Comparison of ENCODE assay signal across 8 cellular contexts in the genomic region with DNA sequence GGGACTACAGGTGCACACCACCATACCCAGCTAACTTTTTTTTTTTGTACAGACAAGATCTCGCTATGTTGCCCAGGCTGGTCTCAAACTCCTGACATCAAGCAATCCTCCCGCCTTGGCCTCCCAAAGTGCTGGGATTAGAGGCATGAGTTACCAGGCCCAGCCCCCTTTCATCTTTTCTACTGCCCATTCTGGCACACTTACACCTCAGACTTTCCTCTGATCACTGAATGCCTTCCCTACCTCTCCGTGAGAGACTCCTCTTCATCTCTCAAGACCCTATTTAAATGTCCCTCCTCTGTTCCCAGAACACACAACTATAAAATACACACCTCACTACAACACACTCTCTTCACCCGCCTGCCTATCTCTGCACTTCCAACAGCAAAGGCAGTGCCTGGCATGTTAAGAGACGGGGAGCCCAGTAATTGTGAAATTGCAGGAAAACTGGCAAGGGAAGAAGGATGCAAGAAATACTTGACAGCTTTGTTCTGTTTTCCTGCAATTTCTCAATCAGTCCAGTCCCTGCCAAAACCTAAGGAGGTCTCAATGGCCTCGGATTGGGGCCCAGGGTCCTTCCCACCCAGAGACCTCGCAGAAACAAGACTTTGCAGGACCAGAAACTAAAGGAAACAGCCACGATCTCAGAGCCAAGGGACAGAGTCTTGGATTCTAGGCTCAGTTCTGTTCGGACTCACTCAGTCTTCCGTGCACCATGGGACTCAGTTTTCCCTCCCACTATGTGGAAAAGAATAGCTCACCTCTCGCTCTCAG. TPM values are rescaled to one million over a fixed set of nuclear protein-coding genes. Genes with fewer than 3 reads are reported as not detected.
DNase-seq lines count a peak whose midpoint lies in the region; ATAC-seq, FAIRE-seq and TF ChIP-seq lines count a peak whose summit lies in the region.

No MANE protein-coding gene starts in this region.

- H3K9me3 ChIP-seq in A549 (no peaks in the 10 kb centered on the region), mucosa of stomach (ENCODE audit: control insufficient read depth, low read length) (no peaks in the 10 kb centered on the region)

- H3K9ac ChIP-seq in mucosa of stomach (ENCODE audit: low read length): peak overlapping the region; percentile 84

- WGBS in A549 (ENCODE audit: missing lambda C conversion rate): 38% methylated on average over 11 of the region's 11 CpGs

- DNase-seq in A549 (ENCODE audit: low read depth in 1 of 2, low spot score in 1 of 2) (no peak), HL-60 (ENCODE audit: low read depth in 1 of 2, low spot score in 1 of 2) (no peak), brain microvascular endothelial cell (no peak), HTR-8/SVneo (ENCODE audit: insufficient read length, low spot score) (no peak), erythroblast (lab: John Stamatoyannopoulos, UW) (no peak), NCI-H446 treated with DMSO at 0.1 percent for 48 hours (lab: John Stamatoyannopoulos, UW) (no peak)

- H3K36me3 ChIP-seq in brain microvascular endothelial cell (replicated peaks) (peaks cover 17% of the 10 kb centered on the region), mucosa of stomach (ENCODE audit: control insufficient read depth, insufficient read depth, low read length) (peaks cover 8% of the 10 kb centered on the region)

- H3K4me1 ChIP-seq in A549 (peaks cover 21% of the 10 kb centered on the region), mucosa of stomach (ENCODE audit: control insufficient read depth, insufficient read depth, low read length) (peaks cover 28% of the 10 kb centered on the region)

- H3K4me3 ChIP-seq in A549 (peak overlapping the region; percentile 92), HL-60 (replicated peaks; ENCODE audit: insufficient read depth, low read length) (peak overlapping the region; percentile 97), brain microvascular endothelial cell (ENCODE audit: low read depth, low read length) (peak overlapping the region; percentile 86), mucosa of stomach (ENCODE audit: low read length) (peak overlapping the region; percentile 75)

- TF ChIP-seq EP300 in A549 (IDR thresholded peaks at IDR 0.05): no peak

- in situ Hi-C loops in brain microvascular endothelial cell (cut with HindIII; ENCODE audit: low pct_ligation_motif_present, low sequenced_read_pairs): no loop called here

- ATAC-seq in A549: no peak
- no peak for ATAC-seq in HG02571 (IDR thresholded peaks at IDR 0.05; ENCODE audit: unreplicated experiment)

- CTCF ChIA-PET in A549 (lab: Yijun Ruan, JAX): interaction anchor here (0.8 to 5.9 kb wide), 12 partner anchors 9 to 218 kb away, joined by 3 to 59 read pairs (median 8); partner anchors contain the start of genes ABHD14A, ABHD14B, ACY1 and PCBP4

- no peak for TF ChIP-seq RAD21 in A549 (conservative IDR thresholded peaks at IDR 0.05 in 1 of 2, IDR thresholded peaks at IDR 0.05 in 1 of 2)

- H3K4me2 ChIP-seq in A549: peak overlapping the region; percentile 97

- no peak for FAIRE-seq in A549 (lab: Jason Lieb, UNC)
- no peak for FAIRE-seq in HTR-8/SVneo (lab: Jason Lieb, UNC)

- POLR2A ChIA-PET in A549 (lab: Yijun Ruan, JAX): interaction anchor here (0.7 to 2.8 kb wide), 3 partner anchors 19 to 55 kb away, joined by 3 to 28 read pairs (median 6); partner anchors contain the start of genes ABHD14A, ABHD14B and RPL29

- peak overlapping the region; percentile 83 to 96 for H3K27ac ChIP-seq in A549
- peak overlapping the region; percentile 57 for H3K27ac ChIP-seq in HL-60 (replicated peaks)
- H3K27ac ChIP-seq in brain microvascular endothelial cell: no peak overlapping the region

- no peaks in the 10 kb centered on the region for H3K27me3 ChIP-seq in HL-60 (ENCODE audit: insufficient read depth, poor library complexity, severe bottlenecking)
- no peaks in the 10 kb centered on the region for H3K27me3 ChIP-seq in brain microvascular endothelial cell (replicated peaks)
- no peaks in the 10 kb centered on the region for H3K27me3 ChIP-seq in mucosa of stomach (ENCODE audit: control insufficient read depth, insufficient read depth, low read length)

- TF ChIP-seq CTCF in A549 (IDR thresholded peaks at IDR 0.05): no peak
- no peak for TF ChIP-seq CTCF in HL-60 (IDR thresholded peaks at IDR 0.05; ENCODE audit: insufficient read depth, low read length)
- TF ChIP-seq CTCF in brain microvascular endothelial cell (IDR thresholded peaks at IDR 0.05; ENCODE audit: low read depth, low read length, missing control alignments): no peak

- TF ChIP-seq POLR2A in A549 (IDR thresholded peaks at IDR 0.05; ENCODE audit: low read length) (no peak), erythroblast (IDR thresholded peaks at IDR 0.05; ENCODE audit: low read length) (no peak)

TF ChIP-seq in A549, 52 proteins besides CTCF, POLR2A, EP300 and RAD21:
- TF ChIP-seq, protein P1, sequence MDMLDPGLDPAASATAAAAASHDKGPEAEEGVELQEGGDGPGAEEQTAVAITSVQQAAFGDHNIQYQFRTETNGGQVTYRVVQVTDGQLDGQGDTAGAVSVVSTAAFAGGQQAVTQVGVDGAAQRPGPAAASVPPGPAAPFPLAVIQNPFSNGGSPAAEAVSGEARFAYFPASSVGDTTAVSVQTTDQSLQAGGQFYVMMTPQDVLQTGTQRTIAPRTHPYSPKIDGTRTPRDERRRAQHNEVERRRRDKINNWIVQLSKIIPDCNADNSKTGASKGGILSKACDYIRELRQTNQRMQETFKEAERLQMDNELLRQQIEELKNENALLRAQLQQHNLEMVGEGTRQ (IDR thresholded peaks at IDR 0.05): no peak
- TF ChIP-seq HOXB13 (CRISPR knock-in tag; IDR thresholded peaks at IDR 0.05; ENCODE audit: low read depth): no peak
- TF ChIP-seq HDAC2 (IDR thresholded peaks at IDR 0.05): no peak

RNA-seq across cellular contexts. Expression of gene RRP9, which starts 0.9 kb away (rescaled TPM):
- polyA plus RNA-seq in A549 (2011; rRNA removed) (17.0 TPM in 2 replicates), A549 (2017; fragmentation: RNase III; extraction: RNeasy Plus Mini Kit Qiagen cat#74134 plus additional on column Dnase treatment) (31.3 to 35.1 TPM (median 34.3 TPM) in 3 replicates)
- 53.8 and 58.0 TPM in 2 replicates for polyA plus RNA-seq in A549 (2012; cell fraction: cytosol; rRNA removed)
- polyA plus RNA-seq in A549 (2012; cell fraction: nucleus; rRNA removed): 85.7 and 91.5 TPM in 2 replicates
- polyA minus RNA-seq in A549 (2011; rRNA and poly(A)+ RNA removed): 22.7 TPM in 2 replicates

RNA-seq across cellular contexts. Expression of gene PARP3, which starts 1.3 kb away (rescaled TPM):
- polyA plus RNA-seq in A549 (2011; rRNA removed) (7.6 and 7.8 TPM in 2 replicates), A549 (2017; fragmentation: RNase III; extraction: RNeasy Plus Mini Kit Qiagen cat#74134 plus additional on column Dnase treatment) (10.8 to 14.0 TPM (median 11.0 TPM) in 3 replicates)
- polyA plus RNA-seq in A549 (2012; cell fraction: cytosol; rRNA removed): 9.2 and 9.4 TPM in 2 replicates
- polyA plus RNA-seq in A549 (2012; cell fraction: nucleus; rRNA removed): 30.0 and 31.1 TPM in 2 replicates
- 4.8 and 6.8 TPM in 2 replicates for polyA minus RNA-seq in A549 (2011; rRNA and poly(A)+ RNA removed)

RNA-seq across cellular contexts. Expression of gene GPR62, which starts 14.3 kb away (rescaled TPM):
- polyA plus RNA-seq in A549 (2011; rRNA removed): not detected in 2 replicates
- 0.01 TPM in 1 of 2 replicates, not detected in the other for polyA plus RNA-seq in A549 (2012; cell fraction: cytosol; rRNA removed)
- 0.06 TPM in 1 of 2 replicates, not detected in the other for polyA plus RNA-seq in A549 (2012; cell fraction: nucleus; rRNA removed)
- 0.05 TPM in 1 of 3 replicates, not detected in the others for polyA plus RNA-seq in A549 (2017; fragmentation: RNase III; extraction: RNeasy Plus Mini Kit Qiagen cat#74134 plus additional on column Dnase treatment)
- polyA minus RNA-seq in A549 (2011; rRNA and poly(A)+ RNA removed): not detected in 2 replicates

RNA-seq across cellular contexts. Expression of gene PCBP4, which starts 26.4 kb away (rescaled TPM):
- polyA plus RNA-seq in A549 (2011; rRNA removed): 8.6 and 9.3 TPM in 2 replicates
- 18.9 and 23.2 TPM in 2 replicates for polyA plus RNA-seq in A549 (2012; cell fraction: cytosol; rRNA removed)
- polyA plus RNA-seq in A549 (2012; cell fraction: nucleus; rRNA removed): 41.2 and 47.3 TPM in 2 replicates
- 10.9 to 11.5 TPM (median 11.0 TPM) in 3 replicates for polyA plus RNA-seq in A549 (2017; fragmentation: RNase III; extraction: RNeasy Plus Mini Kit Qiagen cat#74134 plus additional on column Dnase treatment)
- polyA minus RNA-seq in A549 (2011; rRNA and poly(A)+ RNA removed): 12.2 and 17.2 TPM in 2 replicates

RNA-seq across cellular contexts. Expression of gene ABHD14B, which starts 33.0 kb away (rescaled TPM):
- polyA plus RNA-seq in A549 (2011; rRNA removed) (37.9 and 39.7 TPM in 2 replicates), A549 (2017; fragmentation: RNase III; extraction: RNeasy Plus Mini Kit Qiagen cat#74134 plus additional on column Dnase treatment) (23.2 to 27.2 TPM (median 23.5 TPM) in 3 replicates)
- 28.5 and 45.0 TPM in 2 replicates for polyA plus RNA-seq in A549 (2012; cell fraction: cytosol; rRNA removed)
- 26.0 and 34.7 TPM in 2 replicates for polyA plus RNA-seq in A549 (2012; cell fraction: nucleus; rRNA removed)
- 33.5 and 39.5 TPM in 2 replicates for polyA minus RNA-seq in A549 (2011; rRNA and poly(A)+ RNA removed)
